8 cellular contexts compared by ENCODE assay signal in genomic region chr20:63955281-63955845, GRCh38. TPM values are rescaled to one million over a fixed set of nuclear protein-coding genes. Genes with fewer than 3 reads are reported as not detected.
DNase-seq lines count a peak whose midpoint lies in the region; ATAC-seq and TF ChIP-seq lines count a peak whose summit lies in the region.

No MANE protein-coding gene starts in this region.

- CTCF ChIA-PET in HEK293 (lab: Yijun Ruan, JAX) (interaction anchor here (0.5 to 1.4 kb wide), 3 partner anchors 9 to 32 kb away, joined by 3 to 5 read pairs (median 3); no protein-coding TSS in a partner anchor), OCI-LY7 (lab: Charles Lee; ENCODE audit: unreplicated experiment) (no interaction called here)

- H3K9me3 ChIP-seq in HEK293 (ENCODE audit: control insufficient read depth, insufficient read depth, low read depth, low read length) (no peaks in the 10 kb centered on the region), OCI-LY7 (ENCODE audit: low read length) (no peaks in the 10 kb centered on the region), right cardiac atrium (ENCODE audit: control insufficient read depth, low read length) (no peaks in the 10 kb centered on the region)

- POLR2A ChIA-PET in HEK293 (lab: Yijun Ruan, JAX), result interaction anchor here (0.7 to 2.7 kb wide), 2 partner anchors 25 to 90 kb away, joined by 3 to 21 read pairs; partner anchors contain the start of genes PRPF6 and TPD52L2
- POLR2A ChIA-PET in OCI-LY7 (lab: Charles Lee), result no interaction called here

- no TSS peak for BruUV-seq in OCI-LY7 (replicated peaks; lab: Mats Ljungman, UMichigan)

- H3K27ac ChIP-seq in HEK293 (ENCODE audit: extremely low read depth, low read depth, low read length) (peak overlapping the region; percentile 94), OCI-LY7 (ENCODE audit: low read depth, low read length, poor library complexity, severe bottlenecking) (peak overlapping the region; percentile 48), right cardiac atrium (ENCODE audit: low read length) (peak overlapping the region; percentile 85), rectal smooth muscle tissue (ENCODE audit: low read depth, low read length) (peak overlapping the region; percentile 97)

- DNase-seq in NCI-H146 (lab: John Stamatoyannopoulos, UW), result peak; percentile 53
- DNase-seq in NCI-H146 treated with DMSO at 0.1 percent for 48 hours (lab: John Stamatoyannopoulos, UW; ENCODE audit: unreplicated experiment), result no peak
- DNase-seq in OCI-LY7 (ENCODE audit: low spot score), result peak; percentile 34
- DNase-seq in anterior cingulate cortex (lab: John Stamatoyannopoulos, UW), result peak in 34 of 58 donors; percentile 23 to 68 (median 52)
- DNase-seq in right cardiac atrium, result peak; percentile 64 to 86 (median 82)
- DNase-seq in NCI-H510A (lab: John Stamatoyannopoulos, UW), result no peak

- H3K4me1 ChIP-seq in HEK293 (ENCODE audit: control insufficient read depth, insufficient read depth, low read length) (peaks cover 4% of the 10 kb centered on the region; the same call in 1 of the 2 replicates), OCI-LY7 (ENCODE audit: insufficient read depth, low read length, poor library complexity, severe bottlenecking) (peaks cover 28% of the 10 kb centered on the region), right cardiac atrium (ENCODE audit: control insufficient read depth, insufficient read depth, low read length) (peaks cover 8% of the 10 kb centered on the region), rectal smooth muscle tissue (ENCODE audit: control insufficient read depth, insufficient read depth, low read length) (peaks cover 37% of the 10 kb centered on the region)

- peak overlapping the region; percentile 56; the same call in 1 of the 2 replicates for H2AFZ ChIP-seq in OCI-LY7 (ENCODE audit: low read length)

- under 1% methylated on average over 33 of the region's 33 CpGs for WGBS in right cardiac atrium

- peak overlapping the region; percentile 83 for H3K4me2 ChIP-seq in OCI-LY7 (ENCODE audit: low read length)

- H3K27me3 ChIP-seq in right cardiac atrium (ENCODE audit: control insufficient read depth, insufficient read depth) (no peaks in the 10 kb centered on the region), rectal smooth muscle tissue (ENCODE audit: control insufficient read depth, insufficient read depth, low read length) (no peaks in the 10 kb centered on the region)

- intact Hi-C loops in OCI-LY7 (cut with micrococcal nuclease; ENCODE audit: unreplicated experiment), result no loop called here
- intact Hi-C loops in right cardiac atrium (cut with DNase I), result loop anchor here in 1 of 4 donors (5.0 kb wide), 1 partner anchor 48 kb away; no protein-coding TSS in a partner anchor

- H4K20me1 ChIP-seq in OCI-LY7 (ENCODE audit: insufficient read depth, low read length), result no peaks in the 10 kb centered on the region

- peaks cover 27% of the 10 kb centered on the region; the same call in 1 of the 2 replicates for H3K79me2 ChIP-seq in OCI-LY7 (ENCODE audit: insufficient read depth, low read depth, low read length)

- H3K4me3 ChIP-seq in HEK293 (ENCODE audit: low read depth, low read length) (peak overlapping the region; percentile 99), OCI-LY7 (ENCODE audit: low read depth, low read length, poor library complexity, severe bottlenecking) (peak overlapping the region; percentile 86), right cardiac atrium (ENCODE audit: low read length) (peak overlapping the region; percentile 71), rectal smooth muscle tissue (ENCODE audit: low read length) (peak overlapping the region; percentile 97)

- peaks cover 0 to 25% of the 10 kb centered on the region in 2 experiments; a peak in 1 of 3 replicates for H3K36me3 ChIP-seq in HEK293 (ENCODE audit: control insufficient read depth in 2 of 2, insufficient read depth in 1 of 2, low read length in 2 of 2)
- H3K36me3 ChIP-seq in OCI-LY7 (ENCODE audit: insufficient read depth, low read length), result no peaks in the 10 kb centered on the region; the same call in 1 of the 2 replicates
- no peaks in the 10 kb centered on the region for H3K36me3 ChIP-seq in rectal smooth muscle tissue (ENCODE audit: control insufficient read depth, insufficient read depth, low read length)

- peak; percentile 9 to 34 for ATAC-seq in right cardiac atrium

- H3K9me2 ChIP-seq in OCI-LY7 (ENCODE audit: insufficient read depth, low read length), result no peaks in the 10 kb centered on the region

- TF ChIP-seq CTCF in HEK293 (tag by site-specific recombination; IDR thresholded peaks at IDR 0.05) (peak; percentile 89), OCI-LY7 (conservative IDR thresholded peaks at IDR 0.05; ENCODE audit: low read length) (peak; percentile 52)

- peak overlapping the region; percentile 77 for H3K9ac ChIP-seq in rectal smooth muscle tissue (ENCODE audit: low read length)

TF ChIP-seq in HEK293, 187 proteins besides CTCF, POLR2A, EP300 and RAD21 (continues in another document):
- peak; percentile 92 for TF ChIP-seq ZNF423 (tag by site-specific recombination; IDR thresholded peaks at IDR 0.05)
- TF ChIP-seq ZBTB48 (tag by site-specific recombination; IDR thresholded peaks at IDR 0.05), result 0 out of 2 replicates have a peak, but pooled peaks have one; percentile 12
- TF ChIP-seq ZBTB10 (tag by site-specific recombination; IDR thresholded peaks at IDR 0.05), result peak; percentile 83; the same call in 1 of the 2 replicates
- TF ChIP-seq ZBTB1 (tag by site-specific recombination; IDR thresholded peaks at IDR 0.05), result no peak
- 0 out of 2 replicates have a peak, but pooled peaks have one; percentile 73 for TF ChIP-seq ZNF335 (tag by site-specific recombination; conservative IDR thresholded peaks at IDR 0.05)
- peak; percentile 39; the same call in 1 of the 2 replicates for TF ChIP-seq ZNF561 (tag by site-specific recombination; IDR thresholded peaks at IDR 0.05; ENCODE audit: borderline replicate concordance)
- TF ChIP-seq RBAK (tag by site-specific recombination; IDR thresholded peaks at IDR 0.05), result no peak
- TF ChIP-seq HIC1 (tag by site-specific recombination; IDR thresholded peaks at IDR 0.05), result peak; percentile 56; the same call in 1 of the 2 replicates
- TF ChIP-seq ZNF324 (tag by site-specific recombination; IDR thresholded peaks at IDR 0.05), result no peak
- no peak for TF ChIP-seq HOXC10 (CRISPR knock-in tag; IDR thresholded peaks at IDR 0.05)
- peak; percentile 60; the same call in 1 of the 2 replicates for TF ChIP-seq ZNF600 (tag by site-specific recombination; IDR thresholded peaks at IDR 0.05)
- no peak for TF ChIP-seq ZNF514 (tag by site-specific recombination; IDR thresholded peaks at IDR 0.05)
- TF ChIP-seq ZXDB (tag by site-specific recombination; IDR thresholded peaks at IDR 0.05), result no peak
- TF ChIP-seq ZNF792 (tag by site-specific recombination; IDR thresholded peaks at IDR 0.05), result no peak

RNA-seq across cellular contexts. Expression of gene UCKL1, which starts 0.9 kb away (rescaled TPM):
- total RNA-seq in OCI-LY7 (2014; rRNA removed; shearing (Covaris generic)), result 19.8 and 25.6 TPM in 2 replicates
- total RNA-seq in OCI-LY7 (2022) (42.6 and 43.0 TPM in 2 replicates), right cardiac atrium (10 to 100 TPM; 35.5 to 47.0 (median 44.0) TPM)
- polyA plus RNA-seq in right cardiac atrium, result 36.5 TPM

RNA-seq across cellular contexts. Expression of gene ZNF512B, which starts 14.4 kb away (rescaled TPM):
- total RNA-seq in OCI-LY7 (2014; rRNA removed; shearing (Covaris generic)), result 5.6 and 7.2 TPM in 2 replicates
- 13.6 and 14.3 TPM in 2 replicates for total RNA-seq in OCI-LY7 (2022)
- total RNA-seq in right cardiac atrium, result 10 to 100 TPM; 12.3 to 16.1 (median 13.6) TPM
- 9.8 TPM for polyA plus RNA-seq in right cardiac atrium

RNA-seq across cellular contexts. Expression of gene SAMD10, which starts 24.1 kb away (rescaled TPM):
- 3.1 and 12.0 TPM in 2 replicates for total RNA-seq in OCI-LY7 (2014; rRNA removed; shearing (Covaris generic))
- total RNA-seq in OCI-LY7 (2022) (11.9 and 13.3 TPM in 2 replicates), right cardiac atrium (1 to 10 TPM; 3.3 to 4.9 (median 3.8) TPM)
- polyA plus RNA-seq in right cardiac atrium, result 4.8 TPM

RNA-seq across cellular contexts. Expression of gene PRPF6, which starts 25.6 kb away (rescaled TPM):
- total RNA-seq in OCI-LY7 (2014; rRNA removed; shearing (Covaris generic)), result 45.1 and 61.5 TPM in 2 replicates
- total RNA-seq in OCI-LY7 (2022) (70.4 and 73.7 TPM in 2 replicates), right cardiac atrium (10 to 100 TPM; 42.5 to 44.7 (median 43.5) TPM)
- 29.6 TPM for polyA plus RNA-seq in right cardiac atrium

Comparison
In these comparisons a context has a peak if more than half of its experiments do, and no peak if none do; other contexts are left out.
1. DNase-seq: peak in NCI-H146 (single experiment), OCI-LY7 (single experiment), anterior cingulate cortex (34 of 58) and right cardiac atrium (3 of 3); none in NCI-H146 treated with DMSO at 0.1 percent for 48 hours (single experiment) and NCI-H510A (single experiment).
2. Peak in every context shown above with its lines, with median percentiles within 50 percentile points of each other: H3K27ac ChIP-seq and H3K4me3 ChIP-seq.